8 cellular contexts compared by ENCODE assay signal in genomic region chr9:134403682-134404301, GRCh38.
DNase-seq lines count a peak whose midpoint lies in the region; ATAC-seq and TF ChIP-seq lines count a peak whose summit lies in the region.

No MANE protein-coding gene starts in this region.

- peak overlapping the region; percentile 73 for H3K27ac Mint-ChIP-seq in memory B cell

- peaks cover under 1% of the 10 kb centered on the region for H3K36me3 Mint-ChIP-seq in memory B cell

- H3K27me3 ChIP-seq in GM06990 (replicated peaks; ENCODE audit: control insufficient read depth, insufficient read depth, low read length) = no peaks in the 10 kb centered on the region

- peak; percentile 14 for ATAC-seq in memory B cell (ENCODE audit: low read depth)

- H3K36me3 ChIP-seq in GM06990 (ENCODE audit: control insufficient read depth, insufficient read depth, low read length) = peaks cover 20% of the 10 kb centered on the region

- H3K4me3 ChIP-seq in GM06990 (replicated peaks; ENCODE audit: low read depth, low read length) = no peak overlapping the region
- no peak overlapping the region for H3K4me3 ChIP-seq in cardiac fibroblast (replicated peaks in 1 of 2; ENCODE audit: low read depth in 2 of 2, low read length in 2 of 2)

- H3K4me3 Mint-ChIP-seq in memory B cell = no peak overlapping the region

- TF ChIP-seq CTCF in GM06990 (IDR thresholded peaks at IDR 0.05; ENCODE audit: insufficient read depth, low read length, poor library complexity, severe bottlenecking) = peak; percentile 8
- no peak for TF ChIP-seq CTCF in cardiac fibroblast (IDR thresholded peaks at IDR 0.05; ENCODE audit: low read depth, low read length)

- no peaks in the 10 kb centered on the region for H3K27me3 Mint-ChIP-seq in memory B cell

- no peaks in the 10 kb centered on the region for H3K9me3 Mint-ChIP-seq in memory B cell

- H3K4me1 Mint-ChIP-seq in memory B cell = peaks cover 29% of the 10 kb centered on the region

- DNase-seq in GM06990 (ENCODE audit: extremely low read depth, insufficient read length) = peak; percentile 60
- peak; percentile 77 for DNase-seq in SKM-1 (lab: John Stamatoyannopoulos, UW; ENCODE audit: unreplicated experiment)
- DNase-seq in cardiac fibroblast (ENCODE audit: low read depth in 2 of 2) = peak; percentile 77 to 91
- no peak for DNase-seq in memory B cell (ENCODE audit: low spot score in 2 of 2)
- peak; percentile 77 for DNase-seq in ureter (ENCODE audit: low spot score)
- no peak for DNase-seq in NCI-H345 (lab: John Stamatoyannopoulos, UW)
- no peak for DNase-seq in NCI-H1048 (lab: John Stamatoyannopoulos, UW)
- no peak for DNase-seq in NCI-H2227 treated with DMSO at 0.1 percent for 48 hours (lab: John Stamatoyannopoulos, UW)

Comparison
In these comparisons a context has a peak if more than half of its experiments do, and no peak if none do; other contexts are left out.
1. DNase-seq: peak in GM06990 (single experiment), SKM-1 (single experiment), cardiac fibroblast (2 of 2) and ureter (single experiment); none in memory B cell (0 of 2), NCI-H345 (single experiment), NCI-H1048 (single experiment) and NCI-H2227 treated with DMSO at 0.1 percent for 48 hours (single experiment).